ENCODE assay signal across 8 cellular contexts in the genomic region with DNA sequence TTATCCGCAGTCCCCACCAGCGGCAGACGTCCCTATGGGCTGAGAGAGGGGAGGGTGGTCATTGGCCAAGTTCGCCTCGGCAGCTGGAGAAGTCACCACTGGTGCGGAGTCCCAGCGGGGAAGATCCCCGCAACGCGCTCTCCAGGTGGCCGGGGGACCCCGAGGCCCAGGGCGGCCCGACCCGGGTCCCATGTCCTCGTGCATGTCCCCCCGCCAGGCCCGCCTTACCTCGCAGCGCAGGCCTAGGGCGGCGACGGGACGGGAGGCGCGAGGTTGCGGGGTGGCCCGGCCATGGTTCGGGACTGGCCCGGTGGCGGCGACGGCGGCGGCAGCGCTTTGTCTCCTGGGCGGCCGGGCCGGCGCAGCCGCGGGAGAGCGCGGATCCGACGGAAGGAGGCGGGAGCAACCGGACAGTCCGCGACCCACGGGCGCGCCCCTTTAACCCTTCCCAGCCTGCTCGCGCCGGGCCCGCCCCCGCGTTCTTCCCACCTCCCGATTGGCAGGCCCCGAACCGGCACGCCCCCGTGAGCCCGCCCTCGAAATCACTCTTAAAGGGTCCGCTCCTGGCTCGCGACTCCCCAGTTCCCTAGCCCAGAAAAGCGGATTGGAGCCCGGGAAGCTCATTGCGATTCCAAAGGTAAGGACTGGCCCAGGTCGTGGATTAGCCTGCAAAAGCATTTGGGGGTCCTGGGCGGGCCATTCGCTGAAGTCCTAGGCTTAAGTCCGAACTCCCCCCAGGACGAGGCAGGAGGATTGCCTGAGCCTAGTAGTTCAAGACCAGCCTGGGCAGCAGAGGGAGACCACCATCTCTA. TPM values are rescaled to one million over a fixed set of nuclear protein-coding genes. Genes with fewer than 3 reads are reported as not detected.
DNase-seq lines count a peak whose midpoint lies in the region; TF ChIP-seq lines count a peak whose summit lies in the region.

A gene with protein sequence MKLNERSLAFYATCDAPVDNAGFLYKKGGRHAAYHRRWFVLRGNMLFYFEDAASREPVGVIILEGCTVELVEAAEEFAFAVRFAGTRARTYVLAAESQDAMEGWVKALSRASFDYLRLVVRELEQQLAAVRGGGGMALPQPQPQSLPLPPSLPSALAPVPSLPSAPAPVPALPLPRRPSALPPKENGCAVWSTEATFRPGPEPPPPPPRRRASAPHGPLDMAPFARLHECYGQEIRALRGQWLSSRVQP (minus strand): TSS at position 412 of the 812 bp plus-strand sequence. CDS start 5,668 bp downstream, outside the sequence.

- H4K91ac ChIP-seq in H9 (ENCODE audit: insufficient read length, low read depth, low read length), result no peak within 1 kb of the TSS

- H3K79me2 ChIP-seq in H9 (ENCODE audit: insufficient read depth, low read length), result no peaks in the 10 kb centered on the region

- H3K4me2 ChIP-seq in H9 (ENCODE audit: insufficient read depth, insufficient read length, low read length), result peak within 1 kb of the TSS; percentile 78

- no peak within 1 kb of the TSS; a peak in 1 of 7 replicates for H3K27ac Mint-ChIP-seq in H9

- H2BK20ac ChIP-seq in H9 (ENCODE audit: low read depth, low read length, poor library complexity, severe bottlenecking), result no peak within 1 kb of the TSS

- H3K9me3 ChIP-seq in H9 (ENCODE audit: control insufficient read depth, low read depth, low read length), result no peaks in the 10 kb centered on the region
- no peaks in the 10 kb centered on the region for H3K9me3 ChIP-seq in MG63

- no peak within 1 kb of the TSS for H2BK12ac ChIP-seq in H9 (ENCODE audit: insufficient read length, low read depth, low read length)

- no peaks in the 10 kb centered on the region for H4K20me1 ChIP-seq in H9 (ENCODE audit: control insufficient read depth, insufficient read depth, insufficient read length)

- H3K4ac ChIP-seq in H9 (ENCODE audit: low read depth, low read length), result no peak within 1 kb of the TSS

- H3K4me3 Mint-ChIP-seq in H9, result peak within 1 kb of the TSS; percentile 73 to 86

- H3K56ac ChIP-seq in H9 (ENCODE audit: insufficient read length, low read depth, low read length), result no peak within 1 kb of the TSS

- no peak within 1 kb of the TSS for H4K8ac ChIP-seq in H9 (replicated peaks; ENCODE audit: insufficient read length, low read depth, low read length)

- no peak within 1 kb of the TSS for H2BK120ac ChIP-seq in H9 (ENCODE audit: low read depth, low read length, poor library complexity, severe bottlenecking)

- TF ChIP-seq CTCF in H9 (conservative IDR thresholded peaks at IDR 0.05), result no peak

- H3K27ac ChIP-seq in H9 (ENCODE audit: insufficient read length, low read depth, low read length) (no peak within 1 kb of the TSS), substantia nigra (ENCODE audit: low read depth, low read length, poor library complexity, severe bottlenecking) (peak within 1 kb of the TSS; percentile 64)

- H2BK15ac ChIP-seq in H9 (ENCODE audit: low read depth, low read length), result peak within 1 kb of the TSS; percentile 40; the same call in 1 of the 2 replicates

- no peak within 1 kb of the TSS for H4K5ac ChIP-seq in H9 (ENCODE audit: insufficient read length, low read depth, low read length)

- H3K14ac ChIP-seq in H9 (ENCODE audit: insufficient read depth, low read length), result peak within 1 kb of the TSS; percentile 17

- H2BK5ac ChIP-seq in H9 (ENCODE audit: insufficient read length, low read length), result no peak within 1 kb of the TSS

- no peak within 1 kb of the TSS for H3K23ac ChIP-seq in H9 (ENCODE audit: insufficient read length, low read depth, low read length)

- no peaks in the 10 kb centered on the region for H3K4me1 ChIP-seq in H9 (ENCODE audit: insufficient read depth, low read length)

- peak within 1 kb of the TSS; percentile 61 for H3K9ac ChIP-seq in H9 (ENCODE audit: extremely low read depth, insufficient read length, low read length)

- peaks cover 10 to 14% of the 10 kb centered on the region in 2 experiments for H3K4me1 Mint-ChIP-seq in H9

- H3K79me1 ChIP-seq in H9 (ENCODE audit: insufficient read depth, low read depth, low read length, poor library complexity, severe bottlenecking), result no peaks in the 10 kb centered on the region

- peaks cover 1 to 13% (median 3%) of the 10 kb centered on the region in 3 experiments for H3K36me3 Mint-ChIP-seq in H9 (ENCODE audit: insufficient read depth in 1 of 3, low read depth in 3 of 3)

- H3T11ph ChIP-seq in H9 (ENCODE audit: low read length), result no peak within 1 kb of the TSS

- H2AK5ac ChIP-seq in H9 (ENCODE audit: insufficient read length, low read length), result no peak within 1 kb of the TSS

- in situ Hi-C loops in SK-MEL-5 (cut with HindIII; ENCODE audit: low pct_unique_long_range_greater_than_20kb, low sequenced_read_pairs), result no loop called here

- peaks cover 13% of the 10 kb centered on the region for H3K23me2 ChIP-seq in H9 (ENCODE audit: insufficient read length, low read depth, low read length, poor library complexity, severe bottlenecking)

- peaks cover 0 to 1% of the 10 kb centered on the region in 2 experiments; a peak in 3 of 5 replicates for H3K9me3 Mint-ChIP-seq in H9

- H3K4me3 ChIP-seq in MG63, result peak within 1 kb of the TSS; percentile 73

- no peaks in the 10 kb centered on the region for H3K36me3 ChIP-seq in MG63

- WGBS in H9 (ENCODE audit: extremely low coverage, insufficient read length, low lambda C conversion rate), result no CpG with 5 or more reads among the region's 77 CpGs

- no peak within 1 kb of the TSS for H2AFZ ChIP-seq in H9 (ENCODE audit: low read length)

- peak; percentile 83 for DNase-seq in ELF-1 (ENCODE audit: low read depth, low spot score)
- peak; percentile 94 for DNase-seq in H9
- peak; percentile 91 for DNase-seq in MG63
- DNase-seq in SK-MEL-5 (ENCODE audit: low read depth, low spot score), result peak; percentile 90
- DNase-seq in activated naive CD4-positive, alpha-beta T cell treated with anti-CD3 and anti-CD28 coated beads, Interleukin-2, amount 50 U/mL, for 16 hours, result peak; percentile 84
- no peak for DNase-seq in glomerular endothelial cell (ENCODE audit: extremely low read depth, low read depth, low spot score)
- DNase-seq in nucleus accumbens (lab: John Stamatoyannopoulos, UW), result peak; percentile 28 to 94 (median 83)
- DNase-seq in substantia nigra (lab: John Stamatoyannopoulos, UW), result peak; percentile 52 to 95 (median 85)

- H3K27me3 Mint-ChIP-seq in H9 (ENCODE audit: low read depth), result peaks cover 19% of the 10 kb centered on the region

- H3K27me3 ChIP-seq in H9 (ENCODE audit: insufficient read depth, low read length), result no peaks in the 10 kb centered on the region
- no peaks in the 10 kb centered on the region for H3K27me3 ChIP-seq in MG63

- H3K18ac ChIP-seq in H9 (ENCODE audit: insufficient read length, low read depth, low read length), result no peak within 1 kb of the TSS

RNA-seq across cellular contexts. Expression of the gene that starts here (rescaled TPM):
- total RNA-seq in H9 (2021) (11.4 and 13.1 TPM in 2 replicates), glomerular endothelial cell (16.5 and 19.5 TPM in 2 replicates)
- 11.2 and 12.6 TPM in 2 replicates for total RNA-seq in MG63 (2014; rRNA removed; shearing (Covaris generic); ENCODE audit: low replicate concordance)
- 3.7 and 5.0 TPM in 2 replicates for total RNA-seq in SK-MEL-5 (2014; rRNA removed; shearing (Covaris generic))
- polyA plus RNA-seq in SK-MEL-5 (2015; cell fraction: cytosol; rRNA removed), result 11.7 and 15.4 TPM in 2 replicates
- 6.6 and 9.7 TPM in 2 replicates for polyA plus RNA-seq in SK-MEL-5 (2015; cell fraction: nucleus; rRNA removed)
